Comparison of ENCODE assay signal across 1 cellular context in genomic region chr5:82396871-82397514, GRCh38.
TF ChIP-seq lines count a peak whose summit lies in the region.

No MANE protein-coding gene starts in this region.

TF ChIP-seq in HepG2, 621 proteins besides CTCF, POLR2A, EP300 and RAD21 (continued from another document and continues in another):
- TF ChIP-seq, protein P1, sequence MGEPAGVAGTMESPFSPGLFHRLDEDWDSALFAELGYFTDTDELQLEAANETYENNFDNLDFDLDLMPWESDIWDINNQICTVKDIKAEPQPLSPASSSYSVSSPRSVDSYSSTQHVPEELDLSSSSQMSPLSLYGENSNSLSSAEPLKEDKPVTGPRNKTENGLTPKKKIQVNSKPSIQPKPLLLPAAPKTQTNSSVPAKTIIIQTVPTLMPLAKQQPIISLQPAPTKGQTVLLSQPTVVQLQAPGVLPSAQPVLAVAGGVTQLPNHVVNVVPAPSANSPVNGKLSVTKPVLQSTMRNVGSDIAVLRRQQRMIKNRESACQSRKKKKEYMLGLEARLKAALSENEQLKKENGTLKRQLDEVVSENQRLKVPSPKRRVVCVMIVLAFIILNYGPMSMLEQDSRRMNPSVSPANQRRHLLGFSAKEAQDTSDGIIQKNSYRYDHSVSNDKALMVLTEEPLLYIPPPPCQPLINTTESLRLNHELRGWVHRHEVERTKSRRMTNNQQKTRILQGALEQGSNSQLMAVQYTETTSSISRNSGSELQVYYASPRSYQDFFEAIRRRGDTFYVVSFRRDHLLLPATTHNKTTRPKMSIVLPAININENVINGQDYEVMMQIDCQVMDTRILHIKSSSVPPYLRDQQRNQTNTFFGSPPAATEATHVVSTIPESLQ (CRISPR knock-in tag; conservative IDR thresholded peaks at IDR 0.05), result no peak
- 0 out of 2 replicates have a peak, but pooled peaks have one; percentile 46 for TF ChIP-seq ZFP1 (CRISPR knock-in tag; IDR thresholded peaks at IDR 0.05)
- TF ChIP-seq SUZ12 (IDR thresholded peaks at IDR 0.05; ENCODE audit: low read depth, low read length), result no peak
- no peak for TF ChIP-seq ZBTB4 (CRISPR knock-in tag; IDR thresholded peaks at IDR 0.05; ENCODE audit: borderline replicate concordance)
- TF ChIP-seq, protein P2, sequence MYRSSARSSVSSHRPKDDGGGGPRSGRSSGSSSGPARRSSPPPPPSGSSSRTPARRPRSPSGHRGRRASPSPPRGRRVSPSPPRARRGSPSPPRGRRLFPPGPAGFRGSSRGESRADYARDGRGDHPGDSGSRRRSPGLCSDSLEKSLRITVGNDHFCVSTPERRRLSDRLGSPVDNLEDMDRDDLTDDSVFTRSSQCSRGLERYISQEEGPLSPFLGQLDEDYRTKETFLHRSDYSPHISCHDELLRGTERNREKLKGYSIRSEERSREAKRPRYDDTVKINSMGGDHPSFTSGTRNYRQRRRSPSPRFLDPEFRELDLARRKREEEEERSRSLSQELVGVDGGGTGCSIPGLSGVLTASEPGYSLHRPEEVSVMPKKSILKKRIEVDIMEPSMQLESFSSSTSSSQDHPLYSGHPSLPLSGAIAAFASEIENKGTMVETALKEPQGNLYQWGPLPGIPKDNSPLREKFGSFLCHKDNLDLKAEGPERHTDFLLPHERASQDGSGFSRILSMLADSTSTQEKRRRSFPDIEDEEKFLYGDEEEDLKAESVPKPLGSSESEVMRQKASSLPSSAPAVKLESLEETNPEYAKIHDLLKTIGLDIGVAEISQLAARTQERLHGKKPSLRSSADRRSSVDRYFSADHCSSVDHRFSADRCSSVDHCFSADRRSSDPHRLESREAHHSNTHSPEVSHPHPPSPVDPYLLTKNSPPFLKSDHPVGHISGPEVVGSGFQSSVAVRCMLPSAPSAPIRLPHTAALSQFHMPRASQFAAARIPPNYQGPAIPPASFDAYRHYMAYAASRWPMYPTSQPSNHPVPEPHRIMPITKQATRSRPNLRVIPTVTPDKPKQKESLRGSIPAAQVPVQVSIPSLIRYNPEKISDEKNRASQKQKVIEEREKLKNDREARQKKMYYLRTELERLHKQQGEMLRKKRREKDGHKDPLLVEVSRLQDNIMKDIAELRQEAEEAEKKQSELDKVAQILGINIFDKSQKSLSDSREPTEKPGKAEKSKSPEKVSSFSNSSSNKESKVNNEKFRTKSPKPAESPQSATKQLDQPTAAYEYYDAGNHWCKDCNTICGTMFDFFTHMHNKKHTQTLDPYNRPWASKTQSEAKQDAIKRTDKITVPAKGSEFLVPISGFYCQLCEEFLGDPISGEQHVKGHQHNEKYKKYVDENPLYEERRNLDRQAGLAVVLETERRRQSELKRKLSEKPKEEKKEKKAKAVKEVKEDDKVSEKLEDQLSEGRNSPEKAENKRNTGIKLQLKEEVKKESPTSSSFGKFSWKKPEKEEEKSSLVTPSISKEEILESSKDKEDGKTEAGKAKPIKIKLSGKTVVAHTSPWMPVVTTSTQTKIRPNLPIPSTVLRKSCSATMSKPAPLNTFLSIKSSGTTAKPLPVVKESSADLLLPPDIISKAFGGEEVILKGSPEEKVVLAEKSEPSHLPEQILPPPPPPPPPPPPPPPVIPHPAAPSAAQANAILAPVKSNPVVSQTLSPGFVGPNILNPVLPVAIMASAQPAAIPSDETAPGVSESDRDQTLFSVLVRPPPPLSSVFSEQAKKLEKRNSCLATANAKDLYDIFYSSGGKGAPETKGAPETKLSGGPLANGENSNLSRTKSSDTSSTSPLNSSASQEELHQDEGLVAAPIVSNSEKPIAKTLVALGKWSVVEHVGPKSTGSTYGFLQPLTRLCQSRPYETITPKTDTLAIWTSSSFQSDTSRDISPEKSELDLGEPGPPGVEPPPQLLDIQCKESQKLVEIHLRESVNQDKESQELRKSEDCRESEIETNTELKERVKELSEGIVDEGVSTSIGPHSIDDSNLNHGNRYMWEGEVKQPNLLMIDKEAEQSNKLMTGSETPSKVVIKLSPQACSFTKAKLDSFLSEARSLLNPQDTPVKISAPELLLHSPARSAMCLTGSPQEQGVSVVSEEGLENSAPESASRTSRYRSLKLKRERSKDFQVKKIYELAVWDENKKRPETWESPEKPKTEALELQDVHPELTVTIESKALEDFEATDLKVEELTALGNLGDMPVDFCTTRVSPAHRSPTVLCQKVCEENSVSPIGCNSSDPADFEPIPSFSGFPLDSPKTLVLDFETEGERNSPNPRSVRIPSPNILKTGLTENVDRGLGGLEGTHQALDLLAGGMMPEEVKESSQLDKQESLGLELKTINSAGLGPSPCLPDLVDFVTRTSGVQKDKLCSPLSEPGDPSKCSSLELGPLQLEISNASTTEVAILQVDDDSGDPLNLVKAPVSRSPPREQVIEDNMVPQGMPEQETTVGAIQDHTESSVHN (CRISPR knock-in tag; IDR thresholded peaks at IDR 0.05), result no peak
- peak; percentile 59; the same call in 1 of the 2 replicates for TF ChIP-seq CBX5 (CRISPR knock-in tag; IDR thresholded peaks at IDR 0.05; ENCODE audit: borderline replicate concordance)
- no peak for TF ChIP-seq REST (IDR thresholded peaks at IDR 0.05; ENCODE audit: borderline replicate concordance in 1 of 2, low read depth in 1 of 2, low read length in 2 of 2)
- TF ChIP-seq GATAD1 (CRISPR knock-in tag; IDR thresholded peaks at IDR 0.05), result 0 out of 2 replicates have a peak, but pooled peaks have one; percentile 33
- TF ChIP-seq ZBTB42 (CRISPR knock-in tag; IDR thresholded peaks at IDR 0.05), result no peak
- TF ChIP-seq ZNF652 (CRISPR knock-in tag; IDR thresholded peaks at IDR 0.05; ENCODE audit: borderline replicate concordance, low read depth), result no peak
- no peak for TF ChIP-seq ZNF251 (CRISPR knock-in tag; IDR thresholded peaks at IDR 0.05)
- no peak for TF ChIP-seq ZFAT (CRISPR knock-in tag; conservative IDR thresholded peaks at IDR 0.05)
- peak; percentile 90 for TF ChIP-seq TEAD3 (CRISPR knock-in tag; optimal IDR thresholded peaks at IDR 0.05; ENCODE audit: borderline replicate concordance)
- TF ChIP-seq SMARCE1 (IDR thresholded peaks at IDR 0.05; ENCODE audit: borderline replicate concordance), result no peak
- TF ChIP-seq HMGXB4 (CRISPR knock-in tag; IDR thresholded peaks at IDR 0.05; ENCODE audit: borderline replicate concordance in 1 of 2, low read depth in 1 of 2), result 0 out of 4 replicates have a peak, but pooled peaks of 1 of the 2 experiments have one; percentile 25
- TF ChIP-seq, protein P3, sequence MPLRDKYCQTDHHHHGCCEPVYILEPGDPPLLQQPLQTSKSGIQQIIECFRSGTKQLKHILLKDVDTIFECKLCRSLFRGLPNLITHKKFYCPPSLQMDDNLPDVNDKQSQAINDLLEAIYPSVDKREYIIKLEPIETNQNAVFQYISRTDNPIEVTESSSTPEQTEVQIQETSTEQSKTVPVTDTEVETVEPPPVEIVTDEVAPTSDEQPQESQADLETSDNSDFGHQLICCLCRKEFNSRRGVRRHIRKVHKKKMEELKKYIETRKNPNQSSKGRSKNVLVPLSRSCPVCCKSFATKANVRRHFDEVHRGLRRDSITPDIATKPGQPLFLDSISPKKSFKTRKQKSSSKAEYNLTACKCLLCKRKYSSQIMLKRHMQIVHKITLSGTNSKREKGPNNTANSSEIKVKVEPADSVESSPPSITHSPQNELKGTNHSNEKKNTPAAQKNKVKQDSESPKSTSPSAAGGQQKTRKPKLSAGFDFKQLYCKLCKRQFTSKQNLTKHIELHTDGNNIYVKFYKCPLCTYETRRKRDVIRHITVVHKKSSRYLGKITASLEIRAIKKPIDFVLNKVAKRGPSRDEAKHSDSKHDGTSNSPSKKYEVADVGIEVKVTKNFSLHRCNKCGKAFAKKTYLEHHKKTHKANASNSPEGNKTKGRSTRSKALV (CRISPR knock-in tag; IDR thresholded peaks at IDR 0.05), result no peak
- TF ChIP-seq KLF9 (CRISPR knock-in tag; IDR thresholded peaks at IDR 0.05; ENCODE audit: low read depth), result no peak
- peak; percentile 79 for TF ChIP-seq IRF2 (CRISPR knock-in tag; IDR thresholded peaks at IDR 0.05)
- TF ChIP-seq MYPOP (CRISPR knock-in tag; IDR thresholded peaks at IDR 0.05), result no peak
- TF ChIP-seq SMARCC2 (IDR thresholded peaks at IDR 0.05), result no peak
- TF ChIP-seq MYC (CRISPR knock-in tag; IDR thresholded peaks at IDR 0.05; ENCODE audit: borderline replicate concordance), result 0 out of 2 replicates have a peak, but pooled peaks have one; percentile 45
